In genomic region chr19:5923356-5923755, GRCh38 we compare ENCODE assay signal across 1 cellular context.
TF ChIP-seq lines count a peak whose summit lies in the region.

No MANE protein-coding gene starts in this region.

TF ChIP-seq in HepG2, 621 proteins besides CTCF, POLR2A, EP300 and RAD21:
- TF ChIP-seq PHF5A (CRISPR knock-in tag; IDR thresholded peaks at IDR 0.05; ENCODE audit: low read depth, unreplicated experiment) (no peak), AGO2 (optimal IDR thresholded peaks at IDR 0.05; ENCODE audit: low read depth, low read length) (peak; percentile 72), KLF12 (CRISPR knock-in tag; IDR thresholded peaks at IDR 0.05; ENCODE audit: borderline replicate concordance) (no peak)
